Comparison of ENCODE assay signal across 15 cellular contexts in the genomic region with DNA sequence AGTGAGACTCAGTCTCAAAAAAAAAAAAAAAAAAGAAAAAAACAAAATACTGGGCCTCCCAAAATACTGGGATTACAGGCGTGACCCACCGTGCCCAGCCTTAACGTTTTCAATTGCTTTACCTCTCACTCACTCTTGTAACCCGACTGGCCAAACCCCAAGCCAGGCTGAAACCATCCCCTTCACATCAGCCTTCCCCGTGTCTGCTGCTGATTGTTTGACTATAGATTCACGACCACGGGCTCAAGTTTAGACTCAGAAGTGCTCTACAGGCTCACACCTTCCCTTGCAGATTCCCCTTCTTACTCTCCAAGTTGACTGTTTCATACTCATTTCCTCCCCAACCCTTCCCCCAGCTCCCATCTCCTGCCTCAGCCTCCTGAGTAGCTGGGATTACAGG.
"Had no signal": no experiment of that assay in that cellular context is flagged by ENCODE, and none has a peak within 500 bp of the region (broad histone marks: within the 10 kb centered on the region; RNA-seq: fewer than 3 reads in every experiment).

No MANE protein-coding gene starts in this region.

- H3K9ac ChIP-seq: neural progenitor cell, parathyroid adenoma, SK-N-SH had no signal

- H3K4me1 ChIP-seq: lower lobe of right lung, neural progenitor cell, parathyroid adenoma, upper lobe of left lung had no signal

- H3K4me3 Mint-ChIP-seq: neural progenitor cell; stimulated activated naive B cell treated with anti-CD40 and anti-IgM and Interleukin-4, amounts not matched to agents 10 μg/mL and 1 μg/mL and 100 μg/mL, for 72 hours; WTC11 had no signal

- H2AFZ ChIP-seq: neural progenitor cell, parathyroid adenoma had no signal

- H3K27me3 ChIP-seq: dorsolateral prefrontal cortex, esophagus muscularis mucosa, neural progenitor cell, upper lobe of left lung had no signal

- H3K4me3 ChIP-seq: dorsolateral prefrontal cortex, esophagus muscularis mucosa, lower lobe of right lung, neural progenitor cell, skin epidermis, upper lobe of left lung had no signal

- H3K27ac Mint-ChIP-seq: neural progenitor cell; stimulated activated naive B cell treated with anti-CD40 and anti-IgM and Interleukin-4, amounts not matched to agents 10 μg/mL and 1 μg/mL and 100 μg/mL, for 72 hours; WTC11 had no signal

- DNase-seq: activated CD4-positive, alpha-beta T cell treated with anti-CD3 and anti-CD28 coated beads, Interleukin-2, amount 50 U/mL, for 48 hours; activated gamma-delta T cell treated with Interleukin-2 at 50 U/mL for 16 hours; dorsolateral prefrontal cortex; lower lobe of right lung; midbrain; SK-N-SH; stimulated activated naive B cell treated with anti-CD40 and anti-IgM and Interleukin-4, amounts not matched to agents 10 μg/mL and 1 μg/mL and 100 μg/mL, for 72 hours; substantia nigra; T-helper 1 cell; upper lobe of left lung had no signal

- H3K9me3 ChIP-seq: esophagus muscularis mucosa, lower lobe of right lung, SK-N-SH, upper lobe of left lung had no signal

- H3K4me1 Mint-ChIP-seq: WTC11 had no signal

- H3K27me3 Mint-ChIP-seq: stimulated activated naive B cell treated with anti-CD40 and anti-IgM and Interleukin-4, amounts not matched to agents 10 μg/mL and 1 μg/mL and 100 μg/mL, for 72 hours had no signal

- H3K9me3 Mint-ChIP-seq: neural progenitor cell; stimulated activated naive B cell treated with anti-CD40 and anti-IgM and Interleukin-4, amounts not matched to agents 10 μg/mL and 1 μg/mL and 100 μg/mL, for 72 hours; WTC11 had no signal

- H3K9me2 ChIP-seq: SK-N-SH had no signal

- H3K4me2 ChIP-seq: neural progenitor cell had no signal

- H3K27ac ChIP-seq: dorsolateral prefrontal cortex, esophagus muscularis mucosa, lower lobe of right lung, neural progenitor cell, parathyroid adenoma, skin epidermis, upper lobe of left lung had no signal

- ATAC-seq: lower lobe of right lung; stimulated activated naive B cell treated with anti-CD40 and anti-IgM and Interleukin-4, amounts not matched to agents 10 μg/mL and 1 μg/mL and 100 μg/mL, for 72 hours; WTC11 had no signal

- H3K36me3 ChIP-seq: neural progenitor cell had no signal
